ENCODE assay signal across 17 cellular contexts in the genomic region with DNA sequence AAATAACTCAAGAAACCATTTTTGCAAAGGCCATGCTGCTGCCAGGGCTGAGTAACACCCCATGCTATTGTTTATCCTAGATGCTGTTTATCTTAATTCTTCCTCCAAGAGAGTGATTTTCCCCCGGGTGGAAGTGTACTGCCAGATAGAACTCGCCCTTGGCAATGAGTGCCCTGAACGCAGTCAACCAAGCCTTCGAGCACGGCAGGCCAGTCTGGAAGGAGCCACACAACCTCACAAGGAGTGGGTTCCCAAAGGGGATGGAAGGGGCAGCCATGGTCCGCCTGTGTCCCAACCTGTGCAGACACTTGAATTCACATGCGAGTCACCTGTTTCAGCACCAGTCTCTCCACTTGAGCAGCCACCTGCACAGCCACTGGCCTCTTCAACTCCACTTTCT. TPM values are rescaled to one million over a fixed set of nuclear protein-coding genes. Genes with fewer than 3 reads are reported as not detected.
A peak's percentile ranks its signal among the peaks of the same experiment; 100 is the strongest.
DNase-seq lines count a peak whose midpoint lies in the region; ATAC-seq, FAIRE-seq and TF ChIP-seq lines count a peak whose summit lies in the region.
"Had no signal": no experiment of that assay in that cellular context is flagged by ENCODE, and none has a peak within 500 bp of the region (broad histone marks: within the 10 kb centered on the region; RNA-seq: fewer than 3 reads in every experiment).

No MANE protein-coding gene starts in this region.

- H2BK12ac ChIP-seq in H9 (ENCODE audit: insufficient read length, low read depth, low read length) (no peak overlapping the region), H1 (ENCODE audit: low read depth, low read length) (no peak overlapping the region; the same call in 1 of the 2 replicates)

- no peaks in the 10 kb centered on the region for H4K20me1 ChIP-seq in H9 (ENCODE audit: control insufficient read depth, insufficient read depth, insufficient read length)
- no peaks in the 10 kb centered on the region for H4K20me1 ChIP-seq in H1 (replicated peaks in 1 of 2; ENCODE audit: control insufficient read depth in 1 of 2, insufficient read depth in 2 of 2, low read length in 2 of 2)

- H4K91ac ChIP-seq in H9 (ENCODE audit: insufficient read length, low read depth, low read length) (no peak overlapping the region), H1 (replicated peaks; ENCODE audit: insufficient read length, low read length) (no peak overlapping the region)

- H3K79me2 ChIP-seq in H9 (ENCODE audit: insufficient read depth, low read length) (no peaks in the 10 kb centered on the region), H1 (ENCODE audit: control insufficient read depth in 1 of 2, insufficient read depth in 2 of 2, low read length in 2 of 2) (no peaks in the 10 kb centered on the region)

- TF ChIP-seq EP300 in H1 (IDR thresholded peaks at IDR 0.05; ENCODE audit: borderline replicate concordance in 1 of 2, low read depth in 2 of 2, low read length in 2 of 2) = no peak

- POLR2A ChIA-PET in H1 (lab: Charles Lee; ENCODE audit: partially characterized antibody) = no interaction called here

- H3K79me1 ChIP-seq in H9 (ENCODE audit: insufficient read depth, low read depth, low read length, poor library complexity, severe bottlenecking) (no peaks in the 10 kb centered on the region), H1 (ENCODE audit: low read depth, low read length) (no peaks in the 10 kb centered on the region)

- H3K23ac ChIP-seq in H9 (ENCODE audit: insufficient read length, low read depth, low read length) (no peak overlapping the region), H1 (ENCODE audit: insufficient read length) (no peak overlapping the region)

- ATAC-seq in GM21528 (IDR thresholded peaks at IDR 0.05; ENCODE audit: low FRiP score, unreplicated experiment) = no peak
- no peak for ATAC-seq in stimulated activated naive CD8-positive, alpha-beta T cell treated with anti-CD3 and anti-CD28 coated beads, Interleukin-15, Interleukin-2, amounts not matched to agents 100 U/mL and 50 U/mL, for 24 hours

- H3K4me1 Mint-ChIP-seq in H9 = peaks cover 15 to 17% of the 10 kb centered on the region in 2 experiments

- no peak overlapping the region for H2BK5ac ChIP-seq in H9 (ENCODE audit: insufficient read length, low read length)
- 0 out of 2 replicates have a peak overlapping the region, but pooled peaks have one; percentile 3 for H2BK5ac ChIP-seq in H1 (ENCODE audit: low read depth, low read length)

- H3K14ac ChIP-seq in H9 (ENCODE audit: insufficient read depth, low read length) (no peak overlapping the region; the same call in 1 of the 2 replicates), H1 (ENCODE audit: insufficient read length) (no peak overlapping the region)

- TF ChIP-seq POLR2A in H1 (IDR thresholded peaks at IDR 0.05; ENCODE audit: control extremely low read depth in 1 of 2, low read depth in 2 of 2, low read length in 2 of 2) = no peak

- no peak overlapping the region for H2AK5ac ChIP-seq in H9 (ENCODE audit: insufficient read length, low read length)
- no peak overlapping the region for H2AK5ac ChIP-seq in H1 (ENCODE audit: low read depth, low read length)

- H3K9me3 Mint-ChIP-seq in H9 = no peaks in the 10 kb centered on the region
- H3K9me3 Mint-ChIP-seq: activated T-helper 2 cell treated with anti-CD3 and anti-CD28 coated beads, Interferon-gamma antibody, Interleukin-2, Interleukin-4, amounts not matched to agents 10 μg/mL and 5 μg/mL and 100 μg/mL, durations not matched to agents 14 hours and 24 hours and 36 hours; CD8-positive, alpha-beta T cell; effector memory CD8-positive, alpha-beta T cell; natural killer cell treated with Interleukin-12 subunit alpha and Interleukin-12 subunit beta and Interleukin-15 and Interleukin-18, amount 100 ng/mL, for 72 hours had no signal

- H3K4me1 ChIP-seq in H9 (ENCODE audit: insufficient read depth, low read length) (no peaks in the 10 kb centered on the region), H1 (replicated peaks in 1 of 4; ENCODE audit: control insufficient read depth in 3 of 4, insufficient read depth in 4 of 4, low read length in 3 of 4) (peaks cover 0 to 3% (median 1%) of the 10 kb centered on the region in 4 experiments; a peak in 3 of 7 replicates), neutrophil (ENCODE audit: control insufficient read depth in 1 of 2, insufficient read depth in 1 of 2, low read depth in 1 of 2, low read length in 1 of 2) (peaks cover 30 to 43% of the 10 kb centered on the region in 2 experiments)
- H3K4me1 ChIP-seq: prostate gland had no signal

- H3T11ph ChIP-seq in H9 (ENCODE audit: low read length) = no peak overlapping the region

- no peak overlapping the region for H3K27ac ChIP-seq in H9 (ENCODE audit: insufficient read length, low read depth, low read length)
- no peak overlapping the region for H3K27ac ChIP-seq in H1 (ENCODE audit: low read depth, low read length)
- peak overlapping the region; percentile 45 for H3K27ac ChIP-seq in neutrophil
- H3K27ac ChIP-seq: brain microvascular endothelial cell, heart right ventricle, prostate gland had no signal

- H3K4me2 ChIP-seq in H9 (ENCODE audit: insufficient read depth, insufficient read length, low read length) (no peak overlapping the region), H1 (ENCODE audit: insufficient read depth in 1 of 2, low read depth in 2 of 2, low read length in 2 of 2) (no peak overlapping the region)

- H2BK20ac ChIP-seq in H9 (ENCODE audit: low read depth, low read length, poor library complexity, severe bottlenecking) = no peak overlapping the region
- H2BK20ac ChIP-seq in H1 (ENCODE audit: low read length) = no peak overlapping the region

- H3K4ac ChIP-seq in H9 (ENCODE audit: low read depth, low read length) = no peak overlapping the region
- no peak overlapping the region for H3K4ac ChIP-seq in H1 (replicated peaks; ENCODE audit: insufficient read length, low read depth, low read length)

- TF ChIP-seq RAD21 in H1 (IDR thresholded peaks at IDR 0.05 in 1 of 2, conservative IDR thresholded peaks at IDR 0.05 in 1 of 2; ENCODE audit: low read depth in 2 of 2, low read length in 2 of 2) = no peak

- WGBS in H9 (ENCODE audit: extremely low coverage, insufficient read length, low lambda C conversion rate) = no CpG with 5 or more reads among the region's 7 CpGs
- 89% methylated on average over 7 of the region's 7 CpGs; no CpG with 5 or more reads in 1 of the 2 experiments for WGBS in H1 (ENCODE audit: extremely low coverage in 1 of 2, insufficient coverage in 1 of 2, insufficient read length in 1 of 2, insufficient replicate concordance in 2 of 2, low coverage in 1 of 2, low lambda C conversion rate in 2 of 2, missing lambda C conversion rate in 1 of 2), 2 experiments

- H2BK15ac ChIP-seq in H9 (ENCODE audit: low read depth, low read length) (peak overlapping the region; percentile 75; the same call in 1 of the 2 replicates), H1 (ENCODE audit: low read length) (peak overlapping the region; percentile 95)

- no peak overlapping the region for H3K4me3 Mint-ChIP-seq in H9
- H3K4me3 Mint-ChIP-seq: CD8-positive, alpha-beta T cell; effector memory CD8-positive, alpha-beta T cell; natural killer cell treated with Interleukin-12 subunit alpha and Interleukin-12 subunit beta and Interleukin-15 and Interleukin-18, amount 100 ng/mL, for 72 hours had no signal

- no peak overlapping the region for H3K27ac Mint-ChIP-seq in H9
- H3K27ac Mint-ChIP-seq: activated T-helper 2 cell treated with anti-CD3 and anti-CD28 coated beads, Interferon-gamma antibody, Interleukin-2, Interleukin-4, amounts not matched to agents 10 μg/mL and 5 μg/mL and 100 μg/mL, durations not matched to agents 14 hours and 24 hours and 36 hours; CD8-positive, alpha-beta T cell; effector memory CD8-positive, alpha-beta T cell; natural killer cell treated with Interleukin-12 subunit alpha and Interleukin-12 subunit beta and Interleukin-15 and Interleukin-18, amount 100 ng/mL, for 72 hours had no signal

- H3K36me3 Mint-ChIP-seq in H9 (ENCODE audit: insufficient read depth in 1 of 3, low read depth in 3 of 3) = no peaks in the 10 kb centered on the region
- H3K36me3 Mint-ChIP-seq: CD8-positive, alpha-beta T cell; natural killer cell treated with Interleukin-12 subunit alpha and Interleukin-12 subunit beta and Interleukin-15 and Interleukin-18, amount 100 ng/mL, for 72 hours had no signal

- H3K23me2 ChIP-seq in H9 (ENCODE audit: insufficient read length, low read depth, low read length, poor library complexity, severe bottlenecking) (peaks cover 4% of the 10 kb centered on the region), H1 (ENCODE audit: low read depth, low read length) (no peaks in the 10 kb centered on the region)

- H4K8ac ChIP-seq in H9 (replicated peaks; ENCODE audit: insufficient read length, low read depth, low read length) (no peak overlapping the region), H1 (ENCODE audit: extremely low read depth, insufficient read depth, low read length) (no peak overlapping the region)

- no peak for FAIRE-seq in H1 (lab: Jason Lieb, UNC)

- H3K36me3 ChIP-seq in H1 (ENCODE audit: control insufficient read depth in 2 of 4, insufficient read depth in 4 of 4, low read length in 3 of 4) = no peaks in the 10 kb centered on the region
- peaks cover 77% of the 10 kb centered on the region for H3K36me3 ChIP-seq in neutrophil
- H3K36me3 ChIP-seq: brain microvascular endothelial cell, heart right ventricle, prostate gland had no signal

- H3K56ac ChIP-seq in H9 (ENCODE audit: insufficient read length, low read depth, low read length) (no peak overlapping the region), H1 (replicated peaks; ENCODE audit: insufficient read length, low read depth, low read length) (no peak overlapping the region)

- TF ChIP-seq CTCF in H9 (conservative IDR thresholded peaks at IDR 0.05) (no peak), H1 (IDR thresholded peaks at IDR 0.05; ENCODE audit: control extremely low read depth in 1 of 3, insufficient read depth in 1 of 3, low read depth in 1 of 3, low read length in 3 of 3) (no peak), neutrophil (IDR thresholded peaks at IDR 0.05) (no peak)

- H3K9ac ChIP-seq in H9 (ENCODE audit: extremely low read depth, insufficient read length, low read length) (no peak overlapping the region), H1 (replicated peaks in 1 of 4; ENCODE audit: extremely low read depth in 1 of 4, low read depth in 3 of 4, low read length in 3 of 4) (no peak overlapping the region)

- DNase-seq in COLO668 (lab: John Stamatoyannopoulos, UW; ENCODE audit: unreplicated experiment) (peak; percentile 19), H9 (no peak), H1 (ENCODE audit: low read depth in 1 of 2, low spot score in 2 of 2) (no peak), 8988T (no peak)
- DNase-seq in stimulated activated naive CD8-positive, alpha-beta T cell treated with anti-CD3 and anti-CD28 coated beads, Interleukin-15, Interleukin-2, amounts not matched to agents 100 U/mL and 50 U/mL, for 24 hours = no peak

- H4K5ac ChIP-seq in H9 (ENCODE audit: insufficient read length, low read depth, low read length) = no peak overlapping the region
- H4K5ac ChIP-seq in H1 (ENCODE audit: insufficient read length, low read depth, low read length) = no peak overlapping the region

- CTCF ChIA-PET in H1 (lab: Charles Lee; ENCODE audit: partially characterized antibody) = interaction anchor here (0.6 to 10.9 kb wide), 34 partner anchors 9 to 674 kb away, joined by 3 to 137 read pairs (median 4); a partner anchor contains a TSS

- H3K9me3 ChIP-seq in H9 (ENCODE audit: control insufficient read depth, low read depth, low read length) (no peaks in the 10 kb centered on the region), H1 (ENCODE audit: insufficient read depth in 2 of 2, low read depth in 1 of 2, low read length in 1 of 2) (no peaks in the 10 kb centered on the region), neutrophil (no peaks in the 10 kb centered on the region)
- H3K9me3 ChIP-seq: heart right ventricle, prostate gland had no signal

- H2AFZ ChIP-seq in H9 (ENCODE audit: low read length) (no peak overlapping the region), H1 (ENCODE audit: low read length) (no peak overlapping the region)

- H3K27me3 ChIP-seq in H9 (ENCODE audit: insufficient read depth, low read length) (no peaks in the 10 kb centered on the region), H1 (replicated peaks in 1 of 4; ENCODE audit: control insufficient read depth in 3 of 4, extremely low read depth in 1 of 4, insufficient read depth in 3 of 4, low read length in 3 of 4) (no peaks in the 10 kb centered on the region), neutrophil (no peaks in the 10 kb centered on the region)

- H2BK120ac ChIP-seq in H9 (ENCODE audit: low read depth, low read length, poor library complexity, severe bottlenecking) (no peak overlapping the region), H1 (replicated peaks; ENCODE audit: low read depth, low read length) (no peak overlapping the region)

- H3K18ac ChIP-seq in H9 (ENCODE audit: insufficient read length, low read depth, low read length) (no peak overlapping the region), H1 (ENCODE audit: extremely low read depth, low read length) (no peak overlapping the region)

- H3K27me3 Mint-ChIP-seq in H9 (ENCODE audit: low read depth) = peaks cover 3% of the 10 kb centered on the region

- H3K4me3 ChIP-seq in H1 (ENCODE audit: extremely low read depth in 1 of 4, insufficient read depth in 2 of 4, low read depth in 3 of 4, low read length in 4 of 4) (no peak overlapping the region), neutrophil (ENCODE audit: low read depth in 1 of 2, low read length in 1 of 2) (no peak overlapping the region)
- H3K4me3 ChIP-seq: heart right ventricle, prostate gland had no signal

RNA-seq across cellular contexts. Expression of a gene that starts 31.9 kb away (rescaled TPM):
- 0.09 TPM in 1 of 2 replicates, not detected in the other for total RNA-seq in H9 (2021)
- total RNA-seq in H1 (2021; fragmentation: NEBNext Ultra II Directional; extraction: Animal tissue kit (Norgen Biotek cat#: 25700)) = not detected in 2 replicates
- polyA plus RNA-seq in H1 (2011; rRNA removed) = not detected in 2 replicates
- polyA plus RNA-seq in H1 (2011; cell fraction: cytosol; rRNA removed) = not detected
- polyA plus RNA-seq in H1 (2011; cell fraction: nucleus; rRNA removed) = not detected
- not detected in 4 replicates for polyA plus RNA-seq in H1 (2012, experiment 1 of 2)
- polyA plus RNA-seq in H1 (2012, experiment 2 of 2) = not detected
- not detected for polyA plus RNA-seq in H1 (2013, experiment 1 of 2)
- polyA plus RNA-seq in H1 (2013, experiment 2 of 2) = not detected
- polyA minus RNA-seq in H1 (2011; rRNA and poly(A)+ RNA removed) = not detected in 2 replicates
- polyA minus RNA-seq in H1 (2011; cell fraction: cytosol; rRNA and poly(A)+ RNA removed) = not detected
- not detected for polyA minus RNA-seq in H1 (2011; cell fraction: nucleus; rRNA and poly(A)+ RNA removed)
- total RNA-seq: activated T-helper 2 cell treated with anti-CD3 and anti-CD28 coated beads, Interferon-gamma antibody, Interleukin-2, Interleukin-4, amounts not matched to agents 10 μg/mL and 5 μg/mL and 100 μg/mL, durations not matched to agents 14 hours and 24 hours and 36 hours; left lobe of liver; skeletal muscle tissue had no signal
- polyA plus RNA-seq: heart right ventricle had no signal

RNA-seq across cellular contexts. Expression of a gene that starts 34.9 kb away (rescaled TPM):
- total RNA-seq in H9 (2021) = not detected in 2 replicates
- total RNA-seq in H1 (2021; fragmentation: NEBNext Ultra II Directional; extraction: Animal tissue kit (Norgen Biotek cat#: 25700)) = not detected in 2 replicates
- polyA plus RNA-seq in H1 (2011; rRNA removed) = not detected in 2 replicates
- not detected for polyA plus RNA-seq in H1 (2011; cell fraction: cytosol; rRNA removed)
- polyA plus RNA-seq in H1 (2011; cell fraction: nucleus; rRNA removed) = 0.03 TPM
- polyA plus RNA-seq in H1 (2012, experiment 1 of 2) = 0.05 TPM in 1 of 4 replicates, not detected in the others
- not detected for polyA plus RNA-seq in H1 (2012, experiment 2 of 2)
- polyA plus RNA-seq in H1 (2013, experiment 1 of 2) = not detected
- 0.02 TPM for polyA plus RNA-seq in H1 (2013, experiment 2 of 2)
- 0.20 TPM in 1 of 2 replicates, not detected in the other for polyA minus RNA-seq in H1 (2011; rRNA and poly(A)+ RNA removed)
- polyA minus RNA-seq in H1 (2011; cell fraction: cytosol; rRNA and poly(A)+ RNA removed) = not detected
- polyA minus RNA-seq in H1 (2011; cell fraction: nucleus; rRNA and poly(A)+ RNA removed) = not detected
- total RNA-seq: activated T-helper 2 cell treated with anti-CD3 and anti-CD28 coated beads, Interferon-gamma antibody, Interleukin-2, Interleukin-4, amounts not matched to agents 10 μg/mL and 5 μg/mL and 100 μg/mL, durations not matched to agents 14 hours and 24 hours and 36 hours; CD8-positive, alpha-beta T cell; heart right ventricle; HT1080; left lobe of liver; natural killer cell treated with Interleukin-12 subunit alpha and Interleukin-12 subunit beta and Interleukin-15 and Interleukin-18, amount 100 ng/mL, for 72 hours; skeletal muscle tissue had no signal
- polyA plus RNA-seq: heart right ventricle had no signal
